In the genomic region with DNA sequence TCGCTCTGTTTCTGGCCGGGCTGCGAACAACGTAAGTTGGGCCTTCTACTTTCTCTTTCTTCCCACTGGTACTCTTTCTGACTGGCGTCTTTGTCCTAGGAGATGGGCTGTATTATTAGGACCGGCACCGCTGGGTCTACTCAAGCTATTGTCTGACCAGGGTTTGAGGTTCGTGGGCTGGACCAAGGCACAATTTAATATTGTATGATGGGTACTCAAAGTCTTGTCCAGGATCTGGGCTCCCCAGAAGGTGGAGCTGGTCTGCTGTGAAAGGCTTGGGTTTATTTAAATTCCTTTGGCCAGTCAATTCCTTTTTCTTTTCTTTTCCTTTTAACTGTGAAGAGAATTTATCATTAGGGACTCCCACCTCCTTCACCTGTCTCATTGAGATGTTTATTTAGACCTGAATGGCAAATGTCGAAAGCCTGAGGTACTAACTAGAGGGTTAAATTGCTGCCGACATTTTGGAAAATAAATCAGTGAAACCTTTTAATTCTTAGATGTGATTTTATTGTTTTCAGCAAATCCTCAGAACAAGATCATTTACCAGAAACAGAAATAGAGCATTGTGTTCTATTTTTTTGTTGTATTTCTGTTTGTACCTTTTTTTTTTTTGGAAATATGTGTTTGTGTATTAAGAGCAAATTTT, we compare ENCODE assay signal across 1 cellular context.
TF ChIP-seq lines count a peak whose summit lies in the region.

No MANE protein-coding gene starts in this region.

TF ChIP-seq in GM23338, 12 proteins besides CTCF, POLR2A, EP300 and RAD21 (continued from another document):
- TF ChIP-seq, protein P1, sequence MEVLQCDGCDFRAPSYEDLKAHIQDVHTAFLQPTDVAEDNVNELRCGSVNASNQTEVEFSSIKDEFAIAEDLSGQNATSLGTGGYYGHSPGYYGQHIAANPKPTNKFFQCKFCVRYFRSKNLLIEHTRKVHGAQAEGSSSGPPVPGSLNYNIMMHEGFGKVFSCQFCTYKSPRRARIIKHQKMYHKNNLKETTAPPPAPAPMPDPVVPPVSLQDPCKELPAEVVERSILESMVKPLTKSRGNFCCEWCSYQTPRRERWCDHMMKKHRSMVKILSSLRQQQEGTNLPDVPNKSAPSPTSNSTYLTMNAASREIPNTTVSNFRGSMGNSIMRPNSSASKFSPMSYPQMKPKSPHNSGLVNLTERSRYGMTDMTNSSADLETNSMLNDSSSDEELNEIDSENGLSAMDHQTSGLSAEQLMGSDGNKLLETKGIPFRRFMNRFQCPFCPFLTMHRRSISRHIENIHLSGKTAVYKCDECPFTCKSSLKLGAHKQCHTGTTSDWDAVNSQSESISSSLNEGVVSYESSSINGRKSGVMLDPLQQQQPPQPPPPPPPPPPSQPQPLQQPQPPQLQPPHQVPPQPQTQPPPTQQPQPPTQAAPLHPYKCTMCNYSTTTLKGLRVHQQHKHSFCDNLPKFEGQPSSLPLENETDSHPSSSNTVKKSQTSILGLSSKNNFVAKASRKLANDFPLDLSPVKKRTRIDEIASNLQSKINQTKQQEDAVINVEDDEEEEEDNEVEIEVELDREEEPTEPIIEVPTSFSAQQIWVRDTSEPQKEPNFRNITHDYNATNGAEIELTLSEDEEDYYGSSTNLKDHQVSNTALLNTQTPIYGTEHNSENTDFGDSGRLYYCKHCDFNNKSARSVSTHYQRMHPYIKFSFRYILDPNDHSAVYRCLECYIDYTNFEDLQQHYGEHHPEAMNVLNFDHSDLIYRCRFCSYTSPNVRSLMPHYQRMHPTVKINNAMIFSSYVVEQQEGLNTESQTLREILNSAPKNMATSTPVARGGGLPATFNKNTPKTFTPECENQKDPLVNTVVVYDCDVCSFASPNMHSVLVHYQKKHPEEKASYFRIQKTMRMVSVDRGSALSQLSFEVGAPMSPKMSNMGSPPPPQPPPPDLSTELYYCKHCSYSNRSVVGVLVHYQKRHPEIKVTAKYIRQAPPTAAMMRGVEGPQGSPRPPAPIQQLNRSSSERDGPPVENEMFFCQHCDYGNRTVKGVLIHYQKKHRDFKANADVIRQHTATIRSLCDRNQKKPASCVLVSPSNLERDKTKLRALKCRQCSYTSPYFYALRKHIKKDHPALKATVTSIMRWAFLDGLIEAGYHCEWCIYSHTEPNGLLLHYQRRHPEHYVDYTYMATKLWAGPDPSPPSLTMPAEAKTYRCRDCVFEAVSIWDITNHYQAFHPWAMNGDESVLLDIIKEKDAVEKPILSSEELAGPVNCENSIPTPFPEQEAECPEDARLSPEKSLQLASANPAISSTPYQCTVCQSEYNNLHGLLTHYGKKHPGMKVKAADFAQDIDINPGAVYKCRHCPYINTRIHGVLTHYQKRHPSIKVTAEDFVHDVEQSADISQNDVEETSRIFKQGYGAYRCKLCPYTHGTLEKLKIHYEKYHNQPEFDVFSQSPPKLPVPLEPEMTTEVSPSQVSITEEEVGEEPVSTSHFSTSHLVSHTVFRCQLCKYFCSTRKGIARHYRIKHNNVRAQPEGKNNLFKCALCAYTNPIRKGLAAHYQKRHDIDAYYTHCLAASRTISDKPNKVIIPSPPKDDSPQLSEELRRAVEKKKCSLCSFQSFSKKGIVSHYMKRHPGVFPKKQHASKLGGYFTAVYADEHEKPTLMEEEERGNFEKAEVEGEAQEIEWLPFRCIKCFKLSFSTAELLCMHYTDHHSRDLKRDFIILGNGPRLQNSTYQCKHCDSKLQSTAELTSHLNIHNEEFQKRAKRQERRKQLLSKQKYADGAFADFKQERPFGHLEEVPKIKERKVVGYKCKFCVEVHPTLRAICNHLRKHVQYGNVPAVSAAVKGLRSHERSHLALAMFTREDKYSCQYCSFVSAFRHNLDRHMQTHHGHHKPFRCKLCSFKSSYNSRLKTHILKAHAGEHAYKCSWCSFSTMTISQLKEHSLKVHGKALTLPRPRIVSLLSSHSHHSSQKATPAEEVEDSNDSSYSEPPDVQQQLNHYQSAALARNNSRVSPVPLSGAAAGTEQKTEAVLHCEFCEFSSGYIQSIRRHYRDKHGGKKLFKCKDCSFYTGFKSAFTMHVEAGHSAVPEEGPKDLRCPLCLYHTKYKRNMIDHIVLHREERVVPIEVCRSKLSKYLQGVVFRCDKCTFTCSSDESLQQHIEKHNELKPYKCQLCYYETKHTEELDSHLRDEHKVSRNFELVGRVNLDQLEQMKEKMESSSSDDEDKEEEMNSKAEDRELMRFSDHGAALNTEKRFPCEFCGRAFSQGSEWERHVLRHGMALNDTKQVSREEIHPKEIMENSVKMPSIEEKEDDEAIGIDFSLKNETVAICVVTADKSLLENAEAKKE (CRISPR knock-in tag; IDR thresholded peaks at IDR 0.05), result no peak
- no peak for TF ChIP-seq ZNF114 (CRISPR knock-in tag; IDR thresholded peaks at IDR 0.05)
